7 cellular contexts compared by ENCODE assay signal in the genomic region with DNA sequence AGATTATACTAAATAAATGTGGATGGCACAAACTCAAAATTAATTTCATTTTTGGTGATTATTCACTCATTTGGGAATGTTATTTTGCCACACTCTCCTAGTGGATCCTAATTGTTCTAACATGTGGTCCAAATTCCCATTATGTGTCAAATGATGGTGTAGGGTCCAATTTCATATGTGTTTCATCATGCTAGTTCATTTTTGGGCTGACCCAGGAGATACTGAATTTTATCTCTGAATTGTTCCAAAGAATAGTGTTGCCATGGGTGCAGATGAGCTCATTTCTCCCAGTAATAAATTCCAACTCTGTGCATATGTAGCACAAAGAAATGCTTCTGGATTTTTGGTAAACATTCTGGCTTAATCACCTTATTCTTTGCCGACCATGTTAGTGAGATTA.
"Had no signal": no experiment of that assay in that cellular context is flagged by ENCODE, and none has a peak within 500 bp of the region (broad histone marks: within the 10 kb centered on the region; RNA-seq: fewer than 3 reads in every experiment).

No MANE protein-coding gene starts in this region.

- H3K4me2 ChIP-seq: GM23338 had no signal

- FAIRE-seq: H1, H54, HepG2 had no signal

- DNase-seq: H9, HCEC 1CT had no signal

- H3K4me3 ChIP-seq: GM23338 had no signal

- ATAC-seq: GM23338, HepG2 had no signal

- H3K27ac ChIP-seq: HL-60 had no signal

- H2AFZ ChIP-seq: GM23338 had no signal
